In the genomic region with DNA sequence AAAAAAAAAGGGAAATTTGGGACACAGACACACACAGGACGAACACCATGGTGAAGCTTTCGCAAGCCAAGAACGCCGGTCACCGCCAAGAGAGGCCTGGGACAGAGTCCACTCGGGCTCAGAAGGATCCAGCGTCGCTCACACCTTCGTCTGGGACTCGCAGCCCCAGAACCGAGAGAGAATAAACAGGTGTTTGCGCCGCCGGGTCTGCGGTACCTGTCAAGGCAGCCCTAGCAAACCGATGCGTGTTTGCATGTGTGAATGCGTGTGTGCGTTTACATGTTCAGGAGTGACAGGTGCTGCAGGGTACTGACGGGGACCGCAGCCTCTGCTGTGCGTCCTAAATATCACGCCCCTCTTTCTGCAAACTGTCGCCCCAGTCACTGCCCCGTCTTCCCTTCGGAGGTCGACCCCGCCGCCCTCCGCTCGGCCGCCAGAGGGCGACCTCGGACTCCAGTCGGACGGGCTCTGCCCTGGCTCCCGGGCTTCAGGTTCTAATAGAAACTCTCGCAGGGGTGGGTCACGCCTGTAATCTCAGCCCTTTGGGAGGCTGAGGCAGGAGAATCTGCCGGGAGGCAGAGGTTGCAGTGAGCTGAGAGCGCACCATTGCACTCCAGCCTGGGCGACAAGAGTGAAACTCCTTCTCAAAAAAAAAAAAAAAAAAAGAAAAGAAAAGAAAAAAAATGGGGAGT, we compare ENCODE assay signal across 1 cellular context.
TF ChIP-seq lines count a peak whose summit lies in the region.

No MANE protein-coding gene starts in this region.

TF ChIP-seq in GM12878, 131 proteins besides CTCF, POLR2A, EP300 and RAD21 (continued from another document):
- TF ChIP-seq, protein P1, sequence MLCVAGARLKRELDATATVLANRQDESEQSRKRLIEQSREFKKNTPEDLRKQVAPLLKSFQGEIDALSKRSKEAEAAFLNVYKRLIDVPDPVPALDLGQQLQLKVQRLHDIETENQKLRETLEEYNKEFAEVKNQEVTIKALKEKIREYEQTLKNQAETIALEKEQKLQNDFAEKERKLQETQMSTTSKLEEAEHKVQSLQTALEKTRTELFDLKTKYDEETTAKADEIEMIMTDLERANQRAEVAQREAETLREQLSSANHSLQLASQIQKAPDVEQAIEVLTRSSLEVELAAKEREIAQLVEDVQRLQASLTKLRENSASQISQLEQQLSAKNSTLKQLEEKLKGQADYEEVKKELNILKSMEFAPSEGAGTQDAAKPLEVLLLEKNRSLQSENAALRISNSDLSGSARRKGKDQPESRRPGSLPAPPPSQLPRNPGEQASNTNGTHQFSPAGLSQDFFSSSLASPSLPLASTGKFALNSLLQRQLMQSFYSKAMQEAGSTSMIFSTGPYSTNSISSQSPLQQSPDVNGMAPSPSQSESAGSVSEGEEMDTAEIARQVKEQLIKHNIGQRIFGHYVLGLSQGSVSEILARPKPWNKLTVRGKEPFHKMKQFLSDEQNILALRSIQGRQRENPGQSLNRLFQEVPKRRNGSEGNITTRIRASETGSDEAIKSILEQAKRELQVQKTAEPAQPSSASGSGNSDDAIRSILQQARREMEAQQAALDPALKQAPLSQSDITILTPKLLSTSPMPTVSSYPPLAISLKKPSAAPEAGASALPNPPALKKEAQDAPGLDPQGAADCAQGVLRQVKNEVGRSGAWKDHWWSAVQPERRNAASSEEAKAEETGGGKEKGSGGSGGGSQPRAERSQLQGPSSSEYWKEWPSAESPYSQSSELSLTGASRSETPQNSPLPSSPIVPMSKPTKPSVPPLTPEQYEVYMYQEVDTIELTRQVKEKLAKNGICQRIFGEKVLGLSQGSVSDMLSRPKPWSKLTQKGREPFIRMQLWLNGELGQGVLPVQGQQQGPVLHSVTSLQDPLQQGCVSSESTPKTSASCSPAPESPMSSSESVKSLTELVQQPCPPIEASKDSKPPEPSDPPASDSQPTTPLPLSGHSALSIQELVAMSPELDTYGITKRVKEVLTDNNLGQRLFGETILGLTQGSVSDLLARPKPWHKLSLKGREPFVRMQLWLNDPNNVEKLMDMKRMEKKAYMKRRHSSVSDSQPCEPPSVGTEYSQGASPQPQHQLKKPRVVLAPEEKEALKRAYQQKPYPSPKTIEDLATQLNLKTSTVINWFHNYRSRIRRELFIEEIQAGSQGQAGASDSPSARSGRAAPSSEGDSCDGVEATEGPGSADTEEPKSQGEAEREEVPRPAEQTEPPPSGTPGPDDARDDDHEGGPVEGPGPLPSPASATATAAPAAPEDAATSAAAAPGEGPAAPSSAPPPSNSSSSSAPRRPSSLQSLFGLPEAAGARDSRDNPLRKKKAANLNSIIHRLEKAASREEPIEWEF (IDR thresholded peaks at IDR 0.05; ENCODE audit: insufficient replicate concordance, low read depth, low read length), result no peak
- TF ChIP-seq RB1 (IDR thresholded peaks at IDR 0.05; ENCODE audit: borderline replicate concordance) (peak; percentile 51; the same call in 1 of the 2 replicates), ZNF217 (IDR thresholded peaks at IDR 0.05) (no peak), SMARCA5 (IDR thresholded peaks at IDR 0.05) (peak; percentile 76; the same call in 1 of the 2 replicates), CBX5 (IDR thresholded peaks at IDR 0.05; ENCODE audit: low read depth) (0 out of 2 replicates have a peak, but pooled peaks have one; percentile 51), NR2C1 (IDR thresholded peaks at IDR 0.05) (no peak), JUNB (IDR thresholded peaks at IDR 0.05) (no peak), HDAC2 (IDR thresholded peaks at IDR 0.05) (no peak), CBX3 (IDR thresholded peaks at IDR 0.05; ENCODE audit: borderline replicate concordance, low read depth) (no peak), BRCA1 (IDR thresholded peaks at IDR 0.05; ENCODE audit: low read depth, low read length) (no peak), BHLHE40 (IDR thresholded peaks at IDR 0.05; ENCODE audit: borderline replicate concordance in 1 of 2, low read depth in 2 of 2, low read length in 1 of 2) (peak; percentile 15 to 47; a peak in 1 of 4 replicates), ZNF207 (IDR thresholded peaks at IDR 0.05; ENCODE audit: borderline replicate concordance) (0 out of 2 replicates have a peak, but pooled peaks have one; percentile 36), ESRRA (IDR thresholded peaks at IDR 0.05; ENCODE audit: low read length) (no peak), FOXM1 (IDR thresholded peaks at IDR 0.05; ENCODE audit: low read depth, low read length) (no peak), SMC3 (IDR thresholded peaks at IDR 0.05; ENCODE audit: borderline replicate concordance, low read length) (peak; percentile 65; the same call in 1 of the 2 replicates), POLR2AphosphoS2 (IDR thresholded peaks at IDR 0.05; ENCODE audit: low read depth, low read length) (no peak)
- TF ChIP-seq, protein P2, sequence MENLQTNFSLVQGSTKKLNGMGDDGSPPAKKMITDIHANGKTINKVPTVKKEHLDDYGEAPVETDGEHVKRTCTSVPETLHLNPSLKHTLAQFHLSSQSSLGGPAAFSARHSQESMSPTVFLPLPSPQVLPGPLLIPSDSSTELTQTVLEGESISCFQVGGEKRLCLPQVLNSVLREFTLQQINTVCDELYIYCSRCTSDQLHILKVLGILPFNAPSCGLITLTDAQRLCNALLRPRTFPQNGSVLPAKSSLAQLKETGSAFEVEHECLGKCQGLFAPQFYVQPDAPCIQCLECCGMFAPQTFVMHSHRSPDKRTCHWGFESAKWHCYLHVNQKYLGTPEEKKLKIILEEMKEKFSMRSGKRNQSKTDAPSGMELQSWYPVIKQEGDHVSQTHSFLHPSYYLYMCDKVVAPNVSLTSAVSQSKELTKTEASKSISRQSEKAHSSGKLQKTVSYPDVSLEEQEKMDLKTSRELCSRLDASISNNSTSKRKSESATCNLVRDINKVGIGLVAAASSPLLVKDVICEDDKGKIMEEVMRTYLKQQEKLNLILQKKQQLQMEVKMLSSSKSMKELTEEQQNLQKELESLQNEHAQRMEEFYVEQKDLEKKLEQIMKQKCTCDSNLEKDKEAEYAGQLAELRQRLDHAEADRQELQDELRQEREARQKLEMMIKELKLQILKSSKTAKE (IDR thresholded peaks at IDR 0.05; ENCODE audit: low read depth, poor library complexity, severe bottlenecking), result no peak
- TF ChIP-seq, protein P3, sequence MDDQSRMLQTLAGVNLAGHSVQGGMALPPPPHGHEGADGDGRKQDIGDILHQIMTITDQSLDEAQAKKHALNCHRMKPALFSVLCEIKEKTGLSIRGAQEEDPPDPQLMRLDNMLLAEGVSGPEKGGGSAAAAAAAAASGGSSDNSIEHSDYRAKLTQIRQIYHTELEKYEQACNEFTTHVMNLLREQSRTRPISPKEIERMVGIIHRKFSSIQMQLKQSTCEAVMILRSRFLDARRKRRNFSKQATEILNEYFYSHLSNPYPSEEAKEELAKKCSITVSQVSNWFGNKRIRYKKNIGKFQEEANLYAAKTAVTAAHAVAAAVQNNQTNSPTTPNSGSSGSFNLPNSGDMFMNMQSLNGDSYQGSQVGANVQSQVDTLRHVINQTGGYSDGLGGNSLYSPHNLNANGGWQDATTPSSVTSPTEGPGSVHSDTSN (IDR thresholded peaks at IDR 0.05; ENCODE audit: insufficient replicate concordance, low read depth, low read length), result peak; percentile 23
